In genomic region chr20:10433014-10433622, GRCh38 we compare ENCODE assay signal across 8 cellular contexts. TPM values are rescaled to one million over a fixed set of nuclear protein-coding genes. Genes with fewer than 3 reads are reported as not detected.
A peak's percentile ranks its signal among the peaks of the same experiment; 100 is the strongest.
DNase-seq lines count a peak whose midpoint lies in the region; FAIRE-seq and TF ChIP-seq lines count a peak whose summit lies in the region.

No MANE protein-coding gene starts in this region.

- peaks cover 11% of the 10 kb centered on the region for H3K4me1 Mint-ChIP-seq in astrocyte (ENCODE audit: low read depth, unreplicated experiment)

- peak overlapping the region; percentile 92 for H3K4me3 Mint-ChIP-seq in astrocyte (ENCODE audit: unreplicated experiment)

- peak overlapping the region; percentile 90 for H3K27ac Mint-ChIP-seq in astrocyte (ENCODE audit: unreplicated experiment)

- DNase-seq in HFF-Myc (ENCODE audit: extremely low read depth, low read depth): no peak
- DNase-seq in astrocyte (ENCODE audit: low read depth): no peak
- no peak for DNase-seq in tibial nerve (ENCODE audit: low spot score in 2 of 2)
- DNase-seq in stimulated activated CD4-positive, alpha-beta T cell treated with anti-CD3 and anti-CD28 coated beads, Interleukin-1b, Interleukin-23, amount 100 ng/mL, for 48 hours: no peak
- DNase-seq in T-helper 9 cell: no peak
- no peak for DNase-seq in HPDE6-E6E7 (ENCODE audit: extremely low spot score)

- no peak for TF ChIP-seq EP300 in tibial nerve (IDR thresholded peaks at IDR 0.05)

- no peak for TF ChIP-seq CTCF in 22Rv1 (IDR thresholded peaks at IDR 0.05)
- TF ChIP-seq CTCF in HFF-Myc (IDR thresholded peaks at IDR 0.05; ENCODE audit: low read depth, low read length, missing control alignments): no peak
- TF ChIP-seq CTCF in astrocyte (IDR thresholded peaks at IDR 0.05; ENCODE audit: insufficient read depth, low read depth, low read length): no peak
- no peak for TF ChIP-seq CTCF in tibial nerve (IDR thresholded peaks at IDR 0.05)

- H3K36me3 ChIP-seq in astrocyte (ENCODE audit: insufficient read depth, low read length) (no peaks in the 10 kb centered on the region), tibial nerve (no peaks in the 10 kb centered on the region)

- H3K27me3 ChIP-seq in astrocyte (ENCODE audit: insufficient read depth, low read length): no peaks in the 10 kb centered on the region
- H3K27me3 ChIP-seq in layer of hippocampus (ENCODE audit: control insufficient read depth, insufficient read depth, low read length): no peaks in the 10 kb centered on the region
- no peaks in the 10 kb centered on the region for H3K27me3 ChIP-seq in tibial nerve

- peak overlapping the region; percentile 91 for H3K9ac ChIP-seq in astrocyte (ENCODE audit: low read length)

- no peaks in the 10 kb centered on the region for H3K9me3 Mint-ChIP-seq in astrocyte (ENCODE audit: unreplicated experiment)

- peaks cover 10% of the 10 kb centered on the region for H3K4me1 ChIP-seq in astrocyte (ENCODE audit: insufficient read depth, low read length)
- H3K4me1 ChIP-seq in tibial nerve: peaks cover 0 to 53% (median 16%) of the 10 kb centered on the region in 4 donors

- no peak for TF ChIP-seq POLR2A in tibial nerve (IDR thresholded peaks at IDR 0.05)

- no peaks in the 10 kb centered on the region for H3K36me3 Mint-ChIP-seq in astrocyte (ENCODE audit: low read depth, unreplicated experiment)

- H3K27me3 Mint-ChIP-seq in astrocyte (ENCODE audit: low read depth, unreplicated experiment): no peaks in the 10 kb centered on the region

- H3K4me3 ChIP-seq in HFF-Myc (replicated peaks; ENCODE audit: low read depth, low read length) (peak overlapping the region; percentile 76), astrocyte (ENCODE audit: insufficient read depth, low read depth, low read length) (peak overlapping the region; percentile 82), tibial nerve (peak overlapping the region; percentile 74 to 96 (median 88))

- H3K79me2 ChIP-seq in astrocyte (ENCODE audit: insufficient read depth, low read length): peaks cover 67% of the 10 kb centered on the region

- peak overlapping the region; percentile 92 for H2AFZ ChIP-seq in astrocyte (ENCODE audit: low read depth, low read length)

- H3K4me2 ChIP-seq in astrocyte (ENCODE audit: low read length): peak overlapping the region; percentile 94

- H3K9me3 ChIP-seq in astrocyte (ENCODE audit: insufficient read depth, low read depth, low read length) (no peaks in the 10 kb centered on the region), tibial nerve (no peaks in the 10 kb centered on the region)

- peak overlapping the region; percentile 92 for H3K27ac ChIP-seq in 22Rv1
- peak overlapping the region; percentile 93 for H3K27ac ChIP-seq in astrocyte (ENCODE audit: low read depth, low read length)
- peak overlapping the region; percentile 92 for H3K27ac ChIP-seq in layer of hippocampus (ENCODE audit: low read depth, low read length)
- peak overlapping the region; percentile 67 to 93 (median 89) for H3K27ac ChIP-seq in tibial nerve

- H4K20me1 ChIP-seq in astrocyte (ENCODE audit: insufficient read depth, low read length): peaks cover 15% of the 10 kb centered on the region

- no peak for FAIRE-seq in astrocyte (lab: Jason Lieb, UNC)

- WGBS in tibial nerve, 2 donors: 50 to 52% methylated on average over 30 of the region's 30 CpGs

RNA-seq across cellular contexts. Expression of gene MKKS, which starts 0.9 kb away (rescaled TPM):
- total RNA-seq in astrocyte: 13.4 and 14.2 TPM in 2 replicates
- 10 to 100 TPM; 12.9 to 16.6 (median 16.0) TPM for total RNA-seq in tibial nerve

RNA-seq across cellular contexts. Expression of gene SLX4IP, which starts 2.0 kb away (rescaled TPM):
- total RNA-seq in astrocyte: 4.7 and 5.3 TPM in 2 replicates
- 1 to 10 TPM; 3.3 to 5.7 (median 3.5) TPM for total RNA-seq in tibial nerve
